8 cellular contexts compared by ENCODE assay signal in genomic region chr11:62727007-62727832, GRCh38. TPM values are rescaled to one million over a fixed set of nuclear protein-coding genes. Genes with fewer than 3 reads are reported as not detected.
A peak's percentile ranks its signal among the peaks of the same experiment; 100 is the strongest.
DNase-seq lines count a peak whose midpoint lies in the region; ATAC-seq lines count a peak whose summit lies in the region.

HNRNPUL2 (minus strand) TSS chr11:62727457; CDS start chr11:62727156, 301 bp downstream.

- H2AK5ac ChIP-seq in mesendoderm (ENCODE audit: low read length): peak within 1 kb of the TSS; percentile 77

- peak within 1 kb of the TSS; percentile 100 for H3K4me2 ChIP-seq in mesendoderm (ENCODE audit: low read length)

- H4K5ac ChIP-seq in mesendoderm (ENCODE audit: low read length): peak within 1 kb of the TSS; percentile 95

- H3K36me3 ChIP-seq in mesendoderm (ENCODE audit: control insufficient read depth, insufficient read depth, low read length): peaks cover 13% of the 10 kb centered on the region

- peaks cover 3% of the 10 kb centered on the region for H3K4me1 ChIP-seq in mesendoderm (ENCODE audit: control insufficient read depth, low read depth, low read length)

- H3K79me1 ChIP-seq in mesendoderm (ENCODE audit: low read length): peaks cover 10% of the 10 kb centered on the region

- peak within 1 kb of the TSS; percentile 98 for H3K23ac ChIP-seq in mesendoderm (ENCODE audit: low read length)

- H3K36me3 Mint-ChIP-seq in effector memory CD8-positive, alpha-beta T cell (ENCODE audit: insufficient read depth): peaks cover 73% of the 10 kb centered on the region

- H3K9ac ChIP-seq in mesendoderm (ENCODE audit: low read length): peak within 1 kb of the TSS; percentile 94

- H3K4me3 ChIP-seq in mesendoderm (ENCODE audit: low read length): peak within 1 kb of the TSS; percentile 81

- no peaks in the 10 kb centered on the region for H3K27me3 Mint-ChIP-seq in effector memory CD8-positive, alpha-beta T cell

- ATAC-seq in GM21360 (IDR thresholded peaks at IDR 0.05; ENCODE audit: unreplicated experiment): peak; percentile 67
- peak; percentile 78 for ATAC-seq in effector memory CD8-positive, alpha-beta T cell (replicated peaks)

- H3K79me2 ChIP-seq in mesendoderm (ENCODE audit: control insufficient read depth, insufficient read depth, low read length): peaks cover 54% of the 10 kb centered on the region

- peak within 1 kb of the TSS; percentile 98 to 99 for H3K27ac Mint-ChIP-seq in effector memory CD8-positive, alpha-beta T cell

- H3K56ac ChIP-seq in mesendoderm (ENCODE audit: low read length): peak within 1 kb of the TSS; percentile 100

- no peaks in the 10 kb centered on the region for H3K27me3 ChIP-seq in mesendoderm (ENCODE audit: insufficient read depth, low read length, poor library complexity)

- no peak within 1 kb of the TSS for H2BK15ac ChIP-seq in mesendoderm (replicated peaks; ENCODE audit: low read depth)

- DNase-seq in COLO829 (ENCODE audit: low spot score): peak; percentile 99
- DNase-seq in HT1080 (ENCODE audit: low read depth): peak; percentile 99
- peak; percentile 100 for DNase-seq in NOMO-1 treated with DMSO at 0.1 percent for 48 hours (lab: John Stamatoyannopoulos, UW; ENCODE audit: unreplicated experiment)
- DNase-seq in activated CD8-positive, alpha-beta memory T cell treated with anti-CD3 and anti-CD28 coated beads for 4 hours (ENCODE audit: low read depth in 2 of 2): peak; percentile 96 to 98
- peak; percentile 97 to 98 (median 97) for DNase-seq in effector memory CD8-positive, alpha-beta T cell
- peak; percentile 99 for DNase-seq in mesendoderm
- DNase-seq in stimulated activated CD8-positive, alpha-beta memory T cell treated with anti-CD3 and anti-CD28 coated beads, Interleukin-15, amount 100 ng/mL, for 1 hour (ENCODE audit: low read depth): peak; percentile 92

- peak within 1 kb of the TSS; percentile 98 for H3K18ac ChIP-seq in mesendoderm (ENCODE audit: low read length)

- peak within 1 kb of the TSS; percentile 94 for H3K27ac ChIP-seq in mesendoderm (ENCODE audit: low read depth, low read length)

- WGBS in mesendoderm (ENCODE audit: extremely low coverage, insufficient coverage, low lambda C conversion rate): no CpG with 5 or more reads among the region's 94 CpGs

- H3K4ac ChIP-seq in mesendoderm (ENCODE audit: low read depth, low read length): peak within 1 kb of the TSS; percentile 99

- peak within 1 kb of the TSS; percentile 52 for H2BK120ac ChIP-seq in mesendoderm (ENCODE audit: low read depth, low read length)

- peak within 1 kb of the TSS; percentile 97 for H2BK5ac ChIP-seq in mesendoderm (ENCODE audit: low read length)

- peak within 1 kb of the TSS; percentile 96 to 97 for H3K4me3 Mint-ChIP-seq in effector memory CD8-positive, alpha-beta T cell

- H3K4me1 Mint-ChIP-seq in effector memory CD8-positive, alpha-beta T cell (ENCODE audit: low read depth in 2 of 2): peaks cover 37 to 42% of the 10 kb centered on the region in 2 donors

- no peaks in the 10 kb centered on the region for H3K9me3 Mint-ChIP-seq in effector memory CD8-positive, alpha-beta T cell

- H4K8ac ChIP-seq in mesendoderm (ENCODE audit: low read depth, low read length): peak within 1 kb of the TSS; percentile 17

RNA-seq across cellular contexts. Expression of gene HNRNPUL2, which starts in this region (rescaled TPM):
- total RNA-seq in HT1080 (2014; rRNA removed; shearing (Covaris generic)): 4.1 and 9.3 TPM in 2 replicates
- 42.0 and 49.7 TPM in 2 replicates for polyA plus RNA-seq in HT1080 (2015; cell fraction: cytosol; rRNA removed)
- 54.3 and 61.5 TPM in 2 replicates for polyA plus RNA-seq in HT1080 (2015; cell fraction: nucleus; rRNA removed)
- polyA plus RNA-seq in mesendoderm (2013, experiment 1 of 2): 28.5 TPM
- polyA plus RNA-seq in mesendoderm (2013, experiment 2 of 2): 28.3 TPM

Comparison
In these comparisons a context has a peak if more than half of its experiments do, and no peak if none do; other contexts are left out.
1. Peak in every context shown above with its lines: DNase-seq, ATAC-seq, H3K4me3 ChIP-seq and H3K27ac ChIP-seq.